In the genomic region with DNA sequence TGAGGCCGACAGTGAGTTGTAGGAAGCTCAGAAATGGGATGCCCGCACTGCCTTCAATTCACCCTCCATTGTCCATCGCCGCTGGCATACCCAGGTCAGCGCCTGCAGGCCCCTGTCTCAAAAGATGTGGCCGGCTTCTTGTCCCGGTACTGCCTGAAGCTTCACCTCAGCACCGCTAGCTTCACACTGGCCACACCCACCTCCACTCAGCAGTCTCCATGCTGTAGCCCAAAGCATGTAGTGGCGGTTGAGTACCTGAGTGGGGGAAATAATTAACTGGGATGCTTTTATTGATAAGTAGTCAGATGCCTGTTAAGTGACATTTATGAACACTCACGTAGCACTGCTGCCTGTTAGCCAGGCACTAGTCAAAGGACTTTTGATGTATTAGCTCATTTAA, we compare ENCODE assay signal across 16 cellular contexts.
"Had no signal": no experiment of that assay in that cellular context is flagged by ENCODE, and none has a peak within 500 bp of the region (broad histone marks: within the 10 kb centered on the region; RNA-seq: fewer than 3 reads in every experiment).

No MANE protein-coding gene starts in this region.

- H3K27me3 ChIP-seq: esophagus muscularis mucosa, gastrocnemius medialis, sigmoid colon had no signal

- H3K9me3 ChIP-seq: esophagus muscularis mucosa, gastrocnemius medialis, left ventricle myocardium inferior, sigmoid colon had no signal

- H3K4me3 ChIP-seq: esophagus muscularis mucosa, gastrocnemius medialis, left ventricle myocardium inferior, lung, sigmoid colon, skin epidermis had no signal

- H3K27me3 Mint-ChIP-seq: dendritic cell treated with granulocyte-macrophage colony-stimulating factor and Interleukin-4, amounts not matched to agents 40 ng/mL and 50 ng/mL, for 4 days; effector memory CD8-positive, alpha-beta T cell; naive B cell had no signal

- H3K9me3 Mint-ChIP-seq: dendritic cell treated with granulocyte-macrophage colony-stimulating factor and Interleukin-4, amounts not matched to agents 40 ng/mL and 50 ng/mL, for 4 days; effector memory CD8-positive, alpha-beta T cell; immature natural killer cell; nephron had no signal

- DNase-seq: effector memory CD8-positive, alpha-beta T cell; gastrocnemius medialis; immature natural killer cell; left ventricle myocardium inferior; mesendoderm; naive B cell; sigmoid colon; stimulated activated CD4-positive, alpha-beta T cell treated with anti-CD3 and anti-CD28 coated beads, Interleukin-12 subunit alpha, Interleukin-12 subunit beta, amount 100 ng/mL, for 4 hours; stimulated activated naive CD4-positive, alpha-beta T cell treated with Interleukin-2 at 50 U/mL for 16 hours; trophoblast cell had no signal

- H3K36me3 ChIP-seq: gastrocnemius medialis, sigmoid colon had no signal

- ATAC-seq: effector memory CD8-positive, alpha-beta T cell; gastrocnemius medialis had no signal

- H3K27ac ChIP-seq: epithelial cell of prostate, esophagus muscularis mucosa, gastrocnemius medialis, left ventricle myocardium inferior, sigmoid colon, skin epidermis had no signal

- H3K4me1 ChIP-seq: esophagus muscularis mucosa, left ventricle myocardium inferior, sigmoid colon had no signal

- H3K4me1 Mint-ChIP-seq: nephron had no signal

- H3K4me3 Mint-ChIP-seq: dendritic cell treated with granulocyte-macrophage colony-stimulating factor and Interleukin-4, amounts not matched to agents 40 ng/mL and 50 ng/mL, for 4 days; immature natural killer cell; naive B cell; nephron had no signal

- H3K27ac Mint-ChIP-seq: dendritic cell treated with granulocyte-macrophage colony-stimulating factor and Interleukin-4, amounts not matched to agents 40 ng/mL and 50 ng/mL, for 4 days; effector memory CD8-positive, alpha-beta T cell; nephron had no signal
